In genomic region chr6:159342146-159342545, GRCh38 we compare ENCODE assay signal across 26 cellular contexts.
"Had no signal": no experiment of that assay in that cellular context is flagged by ENCODE, and none has a peak within 500 bp of the region (broad histone marks: within the 10 kb centered on the region; RNA-seq: fewer than 3 reads in every experiment).

No MANE protein-coding gene starts in this region.

- H3K36me3 ChIP-seq: stomach, suprapubic skin, thoracic aorta, thyroid gland, tibial artery, tibial nerve, transverse colon, upper lobe of left lung, upper lobe of right lung, uterus, vagina had no signal

- DNase-seq: stimulated activated CD4-positive, alpha-beta T cell treated with anti-CD3 and anti-CD28 coated beads, Interleukin-2, amount 100 ng/mL, for 48 hours; stimulated activated CD4-positive, alpha-beta T cell treated with anti-CD3 and anti-CD28 coated beads, Interleukin-4, amount 100 ng/mL, for 1 hour; stimulated activated CD4-positive, alpha-beta T cell treated with anti-CD3 and anti-CD28 coated beads, Interleukin-4, amount 100 ng/mL, for 24 hours; stimulated activated CD4-positive, alpha-beta T cell treated with anti-CD3 and anti-CD28 coated beads, Interleukin-4, amount 100 ng/mL, for 4 hours; stimulated activated CD8-positive, alpha-beta memory T cell treated with anti-CD3 and anti-CD28 coated beads, Interleukin-4, amount 100 ng/mL, for 48 hours; stimulated activated naive B cell treated with anti-CD40 and anti-IgM and Interleukin-4, amounts not matched to agents 10 μg/mL and 1 μg/mL and 100 μg/mL, for 72 hours; stimulated activated naive CD4-positive, alpha-beta T cell; stimulated activated naive CD4-positive, alpha-beta T cell treated with Interleukin-2 at 50 U/mL for 16 hours; stimulated activated naive CD8-positive, alpha-beta T cell treated with anti-CD3 and anti-CD28 coated beads, Interleukin-15, amount 100 ng/mL, for 72 hours; stimulated activated naive CD8-positive, alpha-beta T cell treated with anti-CD3 and anti-CD28 coated beads, Interleukin-15, Interleukin-2, amounts not matched to agents 100 U/mL and 50 U/mL, for 24 hours; stomach; substantia nigra; testis; thyroid gland; tibial artery; transverse colon; upper lobe of left lung; upper lobe of right lung; uterus had no signal

- FAIRE-seq: urothelium cell line had no signal

- H3K9me3 ChIP-seq: testis, thyroid gland, transverse colon, upper lobe of right lung, uterus, vagina had no signal

- H3K4me3 ChIP-seq: stomach, suprapubic skin, testis, thoracic aorta, thyroid gland, tibial artery, tibial nerve, transverse colon, upper lobe of left lung, upper lobe of right lung, uterus, vagina had no signal

- H3K4me1 ChIP-seq: stomach, suprapubic skin, testis, thyroid gland, tibial artery, tibial nerve, transverse colon, upper lobe of left lung, upper lobe of right lung, uterus, vagina had no signal

- H3K27ac ChIP-seq: stomach, suprapubic skin, testis, thoracic aorta, thyroid gland, tibial artery, tibial nerve, transverse colon, upper lobe of left lung, upper lobe of right lung, uterus, vagina had no signal

- ATAC-seq: stimulated activated effector memory CD8-positive, alpha-beta T cell treated with anti-CD3 and anti-CD28 coated beads, Interleukin-12 subunit alpha, Interleukin-12 subunit beta, amount 100 ng/mL, for 72 hours; stimulated activated memory B cell treated with anti-CD40 and anti-IgM and Interleukin-4, amounts not matched to agents 10 μg/mL and 1 μg/mL and 100 μg/mL, for 72 hours; stimulated activated naive B cell treated with anti-CD40 and anti-IgM and Interleukin-4, amounts not matched to agents 10 μg/mL and 1 μg/mL and 100 μg/mL, for 72 hours; stimulated activated naive CD8-positive, alpha-beta T cell treated with anti-CD3 and anti-CD28 coated beads, Interleukin-15, amount 100 ng/mL, for 72 hours; stimulated activated naive CD8-positive, alpha-beta T cell treated with anti-CD3 and anti-CD28 coated beads, Interleukin-15, Interleukin-2, amounts not matched to agents 100 U/mL and 50 U/mL, for 24 hours; upper lobe of right lung had no signal

- H3K27me3 ChIP-seq: stomach, suprapubic skin, testis, thyroid gland, tibial artery, tibial nerve, transverse colon, upper lobe of left lung, upper lobe of right lung, uterus, vagina had no signal
